In genomic region chr17:63888940-63889848, GRCh38 we compare ENCODE assay signal across 9 cellular contexts. TPM values are rescaled to one million over a fixed set of nuclear protein-coding genes. Genes with fewer than 3 reads are reported as not detected.
A peak's percentile ranks its signal among the peaks of the same experiment; 100 is the strongest.
DNase-seq lines count a peak whose midpoint lies in the region; ATAC-seq and TF ChIP-seq lines count a peak whose summit lies in the region.
"Not testable (repeated sequence)": the region's sequence is repeated elsewhere in the genome, so short reads cannot be mapped to it uniquely, and the experiment has no call there.
"Had no signal": no experiment of that assay in that cellular context is flagged by ENCODE, and none has a peak within 500 bp of the region (broad histone marks: within the 10 kb centered on the region; RNA-seq: fewer than 3 reads in every experiment).

No MANE protein-coding gene starts in this region.

- H3K4me3 ChIP-seq in choroid plexus epithelial cell (ENCODE audit: low read depth, low read length); uterus: not testable (repeated sequence)

- CTCF ChIA-PET in WTC11 (lab: Charles Lee), result interaction anchor here (0.6 to 2.1 kb wide), 29 partner anchors 8 to 393 kb away, joined by 3 to 18 read pairs (median 4); partner anchors contain the start of genes CSHL1, GH1 and GH2

- not testable (repeated sequence) for H3K27me3 Mint-ChIP-seq in WTC11 (ENCODE audit: low read depth); nephron (ENCODE audit: low read depth)

- H3K4me1 Mint-ChIP-seq in WTC11, nephron: not testable (repeated sequence)

- ATAC-seq in WTC11 (peak; percentile 93), left ventricle myocardium superior (peak; percentile 82)

- not testable (repeated sequence) for H3K27ac ChIP-seq in uterus

- H3K4me3 Mint-ChIP-seq in WTC11, nephron: not testable (repeated sequence)

- not testable (repeated sequence) for H3K9me3 Mint-ChIP-seq in WTC11, nephron

- intact Hi-C loops in left ventricle myocardium superior (cut with micrococcal nuclease); uterus (cut with DNase I; ENCODE audit: low total_unique reads): not testable (repeated sequence)

- H3K4me1 ChIP-seq in uterus, result not testable (repeated sequence)

- POLR2A ChIA-PET in WTC11 (lab: Charles Lee), result interaction anchor here (0.7 kb wide), 1 partner anchor 72 kb away, joined by 3 read pairs; no protein-coding TSS in a partner anchor

- H3K27ac Mint-ChIP-seq in WTC11, result 0 out of 2 replicates have a peak overlapping the region, but pooled peaks have one; percentile 50
- H3K27ac Mint-ChIP-seq in nephron, result not testable (repeated sequence)

- H3K27me3 ChIP-seq in uterus, result not testable (repeated sequence)

- DNase-seq in DMS53 (lab: John Stamatoyannopoulos, UW) (peak; percentile 48), KBM-7 (peak; percentile 68), NCI-H82 treated with DMSO at 0.1 percent for 48 hours (lab: John Stamatoyannopoulos, UW; ENCODE audit: unreplicated experiment) (peak; percentile 30), WTC11 (ENCODE audit: low spot score) (peak; percentile 71), choroid plexus epithelial cell (ENCODE audit: low read depth) (peak; percentile 28), left ventricle myocardium superior (peak; percentile 33)
- DNase-seq in uterus, result not testable (repeated sequence)

- H3K9me3 ChIP-seq in uterus, result not testable (repeated sequence)

- not testable (repeated sequence) for H3K36me3 ChIP-seq in uterus

- H3K36me3 Mint-ChIP-seq in WTC11; nephron (ENCODE audit: low read depth): not testable (repeated sequence)

- in situ Hi-C loops in KBM-7 (cut with MboI; ENCODE audit: low pct_unique_long_range_greater_than_20kb, low sequenced_read_pairs), result not testable (repeated sequence)

- TF ChIP-seq POLR2A in uterus (IDR thresholded peaks at IDR 0.05), result not testable (repeated sequence)

- peak; percentile 63 for TF ChIP-seq CTCF in WTC11 (IDR thresholded peaks at IDR 0.05)
- peak; percentile 48 for TF ChIP-seq CTCF in choroid plexus epithelial cell (conservative IDR thresholded peaks at IDR 0.05; ENCODE audit: low read depth, low read length)
- peak; percentile 37 to 48 (median 46) for TF ChIP-seq CTCF in nephron (IDR thresholded peaks at IDR 0.05; ENCODE audit: unreplicated experiment in 3 of 3)
- peak; percentile 14 to 24 (median 20) for TF ChIP-seq CTCF in uterus (IDR thresholded peaks at IDR 0.05)

RNA-seq across cellular contexts. Expression of gene CSH1, which starts 7.2 kb away (rescaled TPM):
- not detected in 3 replicates for total RNA-seq in WTC11 (2021)
- not detected for total RNA-seq in left ventricle myocardium superior
- total RNA-seq in uterus, result not detected
- total RNA-seq: prostate gland had no signal

RNA-seq across cellular contexts. Expression of gene GH2, which starts 7.5 kb away (rescaled TPM):
- 0.35 to 1.3 TPM (median 0.60 TPM) in 3 replicates for total RNA-seq in WTC11 (2021)
- not detected for total RNA-seq in left ventricle myocardium superior
- not detected for total RNA-seq in uterus
- total RNA-seq: prostate gland had no signal

RNA-seq across cellular contexts. Expression of gene CSH2, which starts 15.7 kb away (rescaled TPM):
- total RNA-seq in WTC11 (2021), result not detected in 3 replicates
- not detected for total RNA-seq in left ventricle myocardium superior
- not detected for total RNA-seq in uterus
- total RNA-seq: prostate gland had no signal

RNA-seq across cellular contexts. Expression of gene CSHL1, which starts 21.9 kb away (rescaled TPM):
- not detected in 3 replicates for total RNA-seq in WTC11 (2021)
- not detected for total RNA-seq in left ventricle myocardium superior
- not detected for total RNA-seq in uterus

RNA-seq across cellular contexts. Expression of gene GH1, which starts 29.4 kb away (rescaled TPM):
- total RNA-seq in WTC11 (2021), result not detected in 3 replicates
- total RNA-seq in left ventricle myocardium superior, result not detected
- total RNA-seq in uterus, result not detected
- total RNA-seq: prostate gland had no signal
